ENCODE assay signal across 28 cellular contexts in genomic region chr2:9838391-9838790, GRCh38.
"Had no signal": no experiment of that assay in that cellular context is flagged by ENCODE, and none has a peak within 500 bp of the region (broad histone marks: within the 10 kb centered on the region; RNA-seq: fewer than 3 reads in every experiment).

No MANE protein-coding gene starts in this region.

- H3K9me3 ChIP-seq: stomach, suprapubic skin, testis, thoracic aorta, thyroid gland, tibial artery, tibial nerve, transverse colon, upper lobe of left lung, upper lobe of right lung, uterus, vagina had no signal

- DNase-seq: stimulated activated CD4-positive, alpha-beta T cell treated with anti-CD3 and anti-CD28 coated beads, Interleukin-2, amount 100 ng/mL, for 24 hours; stimulated activated CD4-positive, alpha-beta T cell treated with anti-CD3 and anti-CD28 coated beads, Interleukin-2, amount 100 ng/mL, for 48 hours; stimulated activated CD4-positive, alpha-beta T cell treated with anti-CD3 and anti-CD28 coated beads, Interleukin-4, amount 100 ng/mL, for 1 hour; stimulated activated CD4-positive, alpha-beta T cell treated with anti-CD3 and anti-CD28 coated beads, Interleukin-4, amount 100 ng/mL, for 24 hours; stimulated activated CD4-positive, alpha-beta T cell treated with anti-CD3 and anti-CD28 coated beads, Interleukin-4, amount 100 ng/mL, for 4 hours; stimulated activated CD8-positive, alpha-beta memory T cell treated with anti-CD3 and anti-CD28 coated beads, Interleukin-4, amount 100 ng/mL, for 48 hours; stimulated activated naive B cell treated with anti-CD40 and anti-IgM and Interleukin-4, amounts not matched to agents 10 μg/mL and 1 μg/mL and 100 μg/mL, for 72 hours; stimulated activated naive CD4-positive, alpha-beta T cell; stimulated activated naive CD4-positive, alpha-beta T cell treated with Interleukin-2 at 50 U/mL for 16 hours; stimulated activated naive CD8-positive, alpha-beta T cell treated with anti-CD3 and anti-CD28 coated beads, Interleukin-15, amount 100 ng/mL, for 72 hours; stimulated activated naive CD8-positive, alpha-beta T cell treated with anti-CD3 and anti-CD28 coated beads, Interleukin-15, Interleukin-2, amounts not matched to agents 100 U/mL and 50 U/mL, for 24 hours; stomach; substantia nigra; testis; thyroid gland; tibial artery; transverse colon; upper lobe of right lung; uterus had no signal

- ATAC-seq: stimulated activated effector memory CD8-positive, alpha-beta T cell treated with anti-CD3 and anti-CD28 coated beads, Interleukin-12 subunit alpha, Interleukin-12 subunit beta, amount 100 ng/mL, for 72 hours; stimulated activated memory B cell treated with anti-CD40 and anti-IgM and Interleukin-4, amounts not matched to agents 10 μg/mL and 1 μg/mL and 100 μg/mL, for 72 hours; stimulated activated naive B cell treated with anti-CD40 and anti-IgM and Interleukin-4, amounts not matched to agents 10 μg/mL and 1 μg/mL and 100 μg/mL, for 72 hours; stimulated activated naive CD8-positive, alpha-beta T cell treated with anti-CD3 and anti-CD28 coated beads, Interleukin-15, amount 100 ng/mL, for 72 hours; stimulated activated naive CD8-positive, alpha-beta T cell treated with anti-CD3 and anti-CD28 coated beads, Interleukin-15, Interleukin-2, amounts not matched to agents 100 U/mL and 50 U/mL, for 24 hours; upper lobe of right lung had no signal

- H3K36me3 Mint-ChIP-seq: stimulated activated memory B cell treated with anti-CD40 and anti-IgM and Interleukin-4, amounts not matched to agents 10 μg/mL and 1 μg/mL and 100 μg/mL, for 72 hours; stimulated activated naive B cell treated with anti-CD40 and anti-IgM and Interleukin-4, amounts not matched to agents 10 μg/mL and 1 μg/mL and 100 μg/mL, for 72 hours had no signal

- H3K27ac Mint-ChIP-seq: stimulated activated effector memory CD8-positive, alpha-beta T cell treated with anti-CD3 and anti-CD28 coated beads, Interleukin-12 subunit alpha, Interleukin-12 subunit beta, amount 100 ng/mL, for 72 hours; stimulated activated memory B cell treated with anti-CD40 and anti-IgM and Interleukin-4, amounts not matched to agents 10 μg/mL and 1 μg/mL and 100 μg/mL, for 72 hours; stimulated activated naive B cell treated with anti-CD40 and anti-IgM and Interleukin-4, amounts not matched to agents 10 μg/mL and 1 μg/mL and 100 μg/mL, for 72 hours; stimulated activated naive CD8-positive, alpha-beta T cell treated with anti-CD3 and anti-CD28 coated beads, Interleukin-15, Interleukin-2, amounts not matched to agents 100 ng/mL and 50 ng/mL, for 24 hours had no signal

- H3K27me3 Mint-ChIP-seq: stimulated activated memory B cell treated with anti-CD40 and anti-IgM and Interleukin-4, amounts not matched to agents 10 μg/mL and 1 μg/mL and 100 μg/mL, for 72 hours; stimulated activated naive B cell treated with anti-CD40 and anti-IgM and Interleukin-4, amounts not matched to agents 10 μg/mL and 1 μg/mL and 100 μg/mL, for 72 hours; stimulated activated naive CD8-positive, alpha-beta T cell treated with anti-CD3 and anti-CD28 coated beads, Interleukin-15, Interleukin-2, amounts not matched to agents 100 ng/mL and 50 ng/mL, for 24 hours had no signal

- H3K4me3 Mint-ChIP-seq: stimulated activated effector memory CD8-positive, alpha-beta T cell treated with anti-CD3 and anti-CD28 coated beads, Interleukin-12 subunit alpha, Interleukin-12 subunit beta, amount 100 ng/mL, for 72 hours; stimulated activated memory B cell treated with anti-CD40 and anti-IgM and Interleukin-4, amounts not matched to agents 10 μg/mL and 1 μg/mL and 100 μg/mL, for 72 hours; stimulated activated naive B cell treated with anti-CD40 and anti-IgM and Interleukin-4, amounts not matched to agents 10 μg/mL and 1 μg/mL and 100 μg/mL, for 72 hours; stimulated activated naive CD8-positive, alpha-beta T cell treated with anti-CD3 and anti-CD28 coated beads, Interleukin-15, amount 100 ng/mL, for 72 hours; stimulated activated naive CD8-positive, alpha-beta T cell treated with anti-CD3 and anti-CD28 coated beads, Interleukin-15, Interleukin-2, amounts not matched to agents 100 ng/mL and 50 ng/mL, for 24 hours had no signal

- H3K27me3 ChIP-seq: stomach, suprapubic skin, testis, thyroid gland, tibial artery, tibial nerve, transverse colon, upper lobe of left lung, upper lobe of right lung, uterus, vagina had no signal

- H3K4me1 ChIP-seq: testis, thyroid gland, tibial artery, tibial nerve, uterus, vagina had no signal

- H3K36me3 ChIP-seq: stomach, suprapubic skin, thoracic aorta, thyroid gland, tibial artery, tibial nerve, transverse colon, upper lobe of left lung, upper lobe of right lung, uterus, vagina had no signal

- FAIRE-seq: urothelium cell line had no signal

- H3K27ac ChIP-seq: stomach, suprapubic skin, testis, thoracic aorta, thyroid gland, tibial artery, tibial nerve, transverse colon, upper lobe of left lung, upper lobe of right lung, uterus, vagina had no signal

- H3K9me3 Mint-ChIP-seq: stimulated activated effector memory CD8-positive, alpha-beta T cell treated with anti-CD3 and anti-CD28 coated beads, Interleukin-12 subunit alpha, Interleukin-12 subunit beta, amount 100 ng/mL, for 72 hours; stimulated activated memory B cell treated with anti-CD40 and anti-IgM and Interleukin-4, amounts not matched to agents 10 μg/mL and 1 μg/mL and 100 μg/mL, for 72 hours; stimulated activated naive CD8-positive, alpha-beta T cell treated with anti-CD3 and anti-CD28 coated beads, Interleukin-15, amount 100 ng/mL, for 72 hours; stimulated activated naive CD8-positive, alpha-beta T cell treated with anti-CD3 and anti-CD28 coated beads, Interleukin-15, Interleukin-2, amounts not matched to agents 100 ng/mL and 50 ng/mL, for 24 hours had no signal

- H3K4me3 ChIP-seq: stomach, suprapubic skin, testis, thoracic aorta, thyroid gland, tibial artery, tibial nerve, transverse colon, upper lobe of left lung, upper lobe of right lung, uterus, vagina had no signal
